15 cellular contexts compared by ENCODE assay signal in genomic region chr11:1466784-1467183, GRCh38. TPM values are rescaled to one million over a fixed set of nuclear protein-coding genes. Genes with fewer than 3 reads are reported as not detected.
DNase-seq lines count a peak whose midpoint lies in the region; ATAC-seq, FAIRE-seq and TF ChIP-seq lines count a peak whose summit lies in the region.
"Had no signal": no experiment of that assay in that cellular context is flagged by ENCODE, and none has a peak within 500 bp of the region (broad histone marks: within the 10 kb centered on the region; RNA-seq: fewer than 3 reads in every experiment).

No MANE protein-coding gene starts in this region.

- intact Hi-C loops in sigmoid colon (cut with DNase I), result loop anchor here (10.0 kb wide), 1 partner anchor 918 kb away; no protein-coding TSS in a partner anchor
- intact Hi-C loops in Caco-2 (cut with micrococcal nuclease; ENCODE audit: unreplicated experiment), result no loop called here
- intact Hi-C loops in cardiac septum (cut with DNase I), result loop anchor here (5.0 kb wide), 1 partner anchor 41 kb away; no protein-coding TSS in a partner anchor

- H3K14ac ChIP-seq in H9 (ENCODE audit: insufficient read depth, low read length), result no peak overlapping the region

- H3K27ac Mint-ChIP-seq in CD4-positive, CD25-positive, alpha-beta regulatory T cell, result peak overlapping the region in 2 of 3 donors; percentile 77 to 95
- H3K27ac Mint-ChIP-seq in H9 (peak overlapping the region in 2 of 3 experiments; percentile 14 to 91; a peak in 2 of 7 replicates), endothelial cell (ENCODE audit: unreplicated experiment) (no peak overlapping the region), Caco-2 (ENCODE audit: unreplicated experiment) (no peak overlapping the region)

- peaks cover 18% of the 10 kb centered on the region for H3K36me3 ChIP-seq in CD4-positive, CD25-positive, alpha-beta regulatory T cell (ENCODE audit: control insufficient read depth, insufficient read depth, low read length)
- H3K36me3 ChIP-seq in sigmoid colon, result peaks cover 22 to 59% (median 32%) of the 10 kb centered on the region in 4 donors
- H3K36me3 ChIP-seq in small intestine (ENCODE audit: control insufficient read depth in 2 of 2, insufficient read depth in 2 of 2, low read length in 2 of 2), result peaks cover 0 to 4% of the 10 kb centered on the region in 2 donors
- H3K36me3 ChIP-seq in Caco-2 (ENCODE audit: control insufficient read depth, insufficient read depth, low read length), result no peaks in the 10 kb centered on the region

- H2BK20ac ChIP-seq in H9 (ENCODE audit: low read depth, low read length, poor library complexity, severe bottlenecking), result no peak overlapping the region

- peaks cover 15% of the 10 kb centered on the region for H3K36me3 Mint-ChIP-seq in CD4-positive, CD25-positive, alpha-beta regulatory T cell
- H3K36me3 Mint-ChIP-seq in H9 (ENCODE audit: insufficient read depth in 1 of 3, low read depth in 3 of 3), result peaks cover 0 to 2% (median 2%) of the 10 kb centered on the region in 3 experiments; a peak in 1 of 7 replicates
- peaks cover 6% of the 10 kb centered on the region for H3K36me3 Mint-ChIP-seq in endothelial cell (ENCODE audit: low read depth, unreplicated experiment)
- H3K36me3 Mint-ChIP-seq in Caco-2 (ENCODE audit: insufficient read depth, unreplicated experiment), result peaks cover 55% of the 10 kb centered on the region

- no peak overlapping the region for H3K18ac ChIP-seq in H9 (ENCODE audit: insufficient read length, low read depth, low read length)

- no peak overlapping the region for H3T11ph ChIP-seq in H9 (ENCODE audit: low read length)

- ATAC-seq in CD4-positive, CD25-positive, alpha-beta regulatory T cell (ENCODE audit: low read depth in 2 of 2), result no peak

- no peak overlapping the region for H2BK12ac ChIP-seq in H9 (ENCODE audit: insufficient read length, low read depth, low read length)

- H3K56ac ChIP-seq in H9 (ENCODE audit: insufficient read length, low read depth, low read length), result no peak overlapping the region

- no peak for FAIRE-seq in small intestine (lab: Jason Lieb, UNC)

- TF ChIP-seq CTCF in H9 (conservative IDR thresholded peaks at IDR 0.05), result no peak
- TF ChIP-seq CTCF in endothelial cell (IDR thresholded peaks at IDR 0.05; ENCODE audit: unreplicated experiment), result no peak
- no peak for TF ChIP-seq CTCF in sigmoid colon (IDR thresholded peaks at IDR 0.05)
- no peak for TF ChIP-seq CTCF in Caco-2 (IDR thresholded peaks at IDR 0.05; ENCODE audit: insufficient read depth in 1 of 2, low read depth in 1 of 2, low read length in 1 of 2, severe bottlenecking in 1 of 2, unreplicated experiment in 1 of 2)

- no CpG with 5 or more reads among the region's 16 CpGs for WGBS in H9 (ENCODE audit: extremely low coverage, insufficient read length, low lambda C conversion rate)
- 91 to 93% methylated on average over 16 of the region's 16 CpGs for WGBS in sigmoid colon, 2 donors
- 85 to 87% (median 86%) methylated on average over 16 of the region's 16 CpGs for WGBS in small intestine, 3 donors

- peaks cover 0 to 1% (median 0%) of the 10 kb centered on the region in 7 donors for H3K9me3 Mint-ChIP-seq in CD4-positive, CD25-positive, alpha-beta regulatory T cell
- H3K9me3 Mint-ChIP-seq in H9 (no peaks in the 10 kb centered on the region), endothelial cell (ENCODE audit: unreplicated experiment) (no peaks in the 10 kb centered on the region), Caco-2 (ENCODE audit: unreplicated experiment) (no peaks in the 10 kb centered on the region)

- H3K4me1 Mint-ChIP-seq in CD4-positive, CD25-positive, alpha-beta regulatory T cell, result no peaks in the 10 kb centered on the region
- H3K4me1 Mint-ChIP-seq in H9 (peaks cover under 1 to 4% of the 10 kb centered on the region in 2 experiments; a peak in 3 of 4 replicates), endothelial cell (ENCODE audit: unreplicated experiment) (peaks cover 3% of the 10 kb centered on the region), Caco-2 (ENCODE audit: low read depth, unreplicated experiment) (peaks cover 6% of the 10 kb centered on the region)
- H3K4me1 Mint-ChIP-seq: CD14-positive monocyte had no signal

- no peaks in the 10 kb centered on the region for H3K79me2 ChIP-seq in H9 (ENCODE audit: insufficient read depth, low read length)

- H3K4ac ChIP-seq in H9 (ENCODE audit: low read depth, low read length), result no peak overlapping the region

- no peak overlapping the region for H2BK15ac ChIP-seq in H9 (ENCODE audit: low read depth, low read length)

- no peak overlapping the region for H2AFZ ChIP-seq in H9 (ENCODE audit: low read length)

- DNase-seq in CD4-positive, CD25-positive, alpha-beta regulatory T cell, result no peak
- DNase-seq in H9 (no peak), endothelial cell (ENCODE audit: low spot score) (no peak), sigmoid colon (no peak), small intestine (no peak), Caco-2 (no peak), cardiac septum (ENCODE audit: low spot score) (no peak)
- DNase-seq: ACHN, MM.1S, NCI-H1092, NCI-H1436 treated with DMSO at 0.1 percent for 48 hours, NCI-H2029, NCI-H345, NCI-H526 had no signal

- no peaks in the 10 kb centered on the region for H3K23me2 ChIP-seq in H9 (ENCODE audit: insufficient read length, low read depth, low read length, poor library complexity, severe bottlenecking)

- H3K27ac ChIP-seq in CD4-positive, CD25-positive, alpha-beta regulatory T cell (ENCODE audit: insufficient read depth, low read length, poor library complexity, severe bottlenecking), result no peak overlapping the region
- H3K27ac ChIP-seq in H9 (ENCODE audit: insufficient read length, low read depth, low read length) (no peak overlapping the region), sigmoid colon (peak overlapping the region in 3 of 4 donors; percentile 63 to 73 (median 72)), small intestine (ENCODE audit: low read depth in 1 of 2, low read length in 1 of 2) (no peak overlapping the region)

- TF ChIP-seq EP300 in sigmoid colon (IDR thresholded peaks at IDR 0.05), result no peak

- no peaks in the 10 kb centered on the region for H3K27me3 ChIP-seq in CD4-positive, CD25-positive, alpha-beta regulatory T cell (ENCODE audit: control insufficient read depth, insufficient read depth, low read length)
- H3K27me3 ChIP-seq in H9 (ENCODE audit: insufficient read depth, low read length) (no peaks in the 10 kb centered on the region), sigmoid colon (no peaks in the 10 kb centered on the region), small intestine (ENCODE audit: control insufficient read depth in 2 of 2, insufficient read depth in 2 of 2, low read length in 2 of 2) (no peaks in the 10 kb centered on the region), Caco-2 (replicated peaks; ENCODE audit: control insufficient read depth, insufficient read depth, low read length) (no peaks in the 10 kb centered on the region)

- H4K20me1 ChIP-seq in H9 (ENCODE audit: control insufficient read depth, insufficient read depth, insufficient read length), result no peaks in the 10 kb centered on the region

- no peak overlapping the region for H4K8ac ChIP-seq in H9 (replicated peaks; ENCODE audit: insufficient read length, low read depth, low read length)

- no peaks in the 10 kb centered on the region for H3K9me3 ChIP-seq in CD4-positive, CD25-positive, alpha-beta regulatory T cell (ENCODE audit: control insufficient read depth in 2 of 2, low read length in 2 of 2)
- H3K9me3 ChIP-seq in H9 (ENCODE audit: control insufficient read depth, low read depth, low read length), result no peaks in the 10 kb centered on the region
- H3K9me3 ChIP-seq in sigmoid colon, result peaks cover 0 to 2% (median 0%) of the 10 kb centered on the region in 4 donors
- H3K9me3 ChIP-seq in small intestine (ENCODE audit: control insufficient read depth, low read depth), result no peaks in the 10 kb centered on the region
- no peaks in the 10 kb centered on the region for H3K9me3 ChIP-seq in Caco-2

- H3K4me3 ChIP-seq in CD4-positive, CD25-positive, alpha-beta regulatory T cell (ENCODE audit: low read depth, low read length), result no peak overlapping the region
- H3K4me3 ChIP-seq in sigmoid colon (no peak overlapping the region), small intestine (ENCODE audit: low read depth in 1 of 2, low read length in 2 of 2) (no peak overlapping the region), Caco-2 (ENCODE audit: low read depth, low read length) (no peak overlapping the region)

- no peaks in the 10 kb centered on the region for H3K27me3 Mint-ChIP-seq in CD4-positive, CD25-positive, alpha-beta regulatory T cell
- H3K27me3 Mint-ChIP-seq in H9 (ENCODE audit: low read depth) (no peaks in the 10 kb centered on the region; the same call in 1 of the 2 replicates), endothelial cell (ENCODE audit: unreplicated experiment) (peaks cover 14% of the 10 kb centered on the region), Caco-2 (ENCODE audit: insufficient read depth, unreplicated experiment) (no peaks in the 10 kb centered on the region)

- no peak overlapping the region for H2AK5ac ChIP-seq in H9 (ENCODE audit: insufficient read length, low read length)

- H3K4me2 ChIP-seq in H9 (ENCODE audit: insufficient read depth, insufficient read length, low read length), result no peak overlapping the region

- no peak overlapping the region for H2BK5ac ChIP-seq in H9 (ENCODE audit: insufficient read length, low read length)

- H3K4me1 ChIP-seq in CD4-positive, CD25-positive, alpha-beta regulatory T cell (ENCODE audit: control insufficient read depth, insufficient read depth, low read length, poor library complexity, severe bottlenecking), result no peaks in the 10 kb centered on the region
- H3K4me1 ChIP-seq in H9 (ENCODE audit: insufficient read depth, low read length) (no peaks in the 10 kb centered on the region), sigmoid colon (peaks cover 0 to 26% (median 19%) of the 10 kb centered on the region in 4 donors), small intestine (ENCODE audit: control insufficient read depth in 2 of 2, insufficient read depth in 1 of 2, low read depth in 1 of 2, low read length in 1 of 2) (no peaks in the 10 kb centered on the region), Caco-2 (no peaks in the 10 kb centered on the region)

- no peak for TF ChIP-seq POLR2A in sigmoid colon (IDR thresholded peaks at IDR 0.05)

- no peak overlapping the region for H4K5ac ChIP-seq in H9 (ENCODE audit: insufficient read length, low read depth, low read length)

- H3K4me3 Mint-ChIP-seq in CD4-positive, CD25-positive, alpha-beta regulatory T cell, result no peak overlapping the region
- H3K4me3 Mint-ChIP-seq in H9 (no peak overlapping the region), endothelial cell (ENCODE audit: unreplicated experiment) (peak overlapping the region; percentile 6), Caco-2 (ENCODE audit: unreplicated experiment) (no peak overlapping the region)
- H3K4me3 Mint-ChIP-seq: CD14-positive monocyte had no signal

- no peak overlapping the region for H3K9ac ChIP-seq in H9 (ENCODE audit: extremely low read depth, insufficient read length, low read length)

- no TSS peak for BruUV-seq in Caco-2 (replicated peaks; lab: Mats Ljungman, UMichigan)

- H3K79me1 ChIP-seq in H9 (ENCODE audit: insufficient read depth, low read depth, low read length, poor library complexity, severe bottlenecking), result no peaks in the 10 kb centered on the region

- POLR2A ChIA-PET in Caco-2 (lab: Charles Lee), result no interaction called here

- no peak overlapping the region for H3K23ac ChIP-seq in H9 (ENCODE audit: insufficient read length, low read depth, low read length)

- H4K91ac ChIP-seq in H9 (ENCODE audit: insufficient read length, low read depth, low read length), result no peak overlapping the region

- CTCF ChIA-PET in Caco-2 (lab: Charles Lee), result interaction anchor here (0.6 kb wide), 1 partner anchor 155 kb away, joined by 3 read pairs; no protein-coding TSS in a partner anchor

- H2BK120ac ChIP-seq in H9 (ENCODE audit: low read depth, low read length, poor library complexity, severe bottlenecking), result no peak overlapping the region

RNA-seq across cellular contexts. Expression of gene MOB2, which starts 19.8 kb away (rescaled TPM):
- 87.8 TPM for total RNA-seq in CD4-positive, CD25-positive, alpha-beta regulatory T cell
- 10 to 100 TPM; 55.7 to 70.1 (median 66.8) TPM for polyA plus RNA-seq in CD4-positive, CD25-positive, alpha-beta regulatory T cell
- 22.7 and 24.2 TPM in 2 replicates for total RNA-seq in H9 (2021)
- 37.5 TPM for total RNA-seq in endothelial cell (ENCODE audit: unreplicated experiment)
- total RNA-seq in sigmoid colon, result 10 to 100 TPM; 68.6 to 88.9 (median 71.5) TPM
- 10 to 100 TPM; 46.2 to 55.0 (median 53.5) TPM for polyA plus RNA-seq in sigmoid colon
- 10 to 100 TPM; 40.3 to 48.6 (median 43.8) TPM for polyA plus RNA-seq in small intestine
- total RNA-seq in Caco-2 (2022), result 29.6 and 32.7 TPM in 2 replicates
- total RNA-seq in cardiac septum, result 48.5 TPM

Comparison
In these comparisons a context has a peak if more than half of its experiments do, and no peak if none do; other contexts are left out.
1. H3K27ac ChIP-seq: peak in sigmoid colon (3 of 4); none in CD4-positive, CD25-positive, alpha-beta regulatory T cell (single experiment), H9 (single experiment) and small intestine (0 of 2).
2. H3K27ac Mint-ChIP-seq: peak in CD4-positive, CD25-positive, alpha-beta regulatory T cell (2 of 3) and H9 (2 of 3); none in endothelial cell (single experiment) and Caco-2 (single experiment).